In genomic region chr9:129884220-129885017, GRCh38 we compare ENCODE assay signal across 8 cellular contexts. TPM values are rescaled to one million over a fixed set of nuclear protein-coding genes. Genes with fewer than 3 reads are reported as not detected.
A peak's percentile ranks its signal among the peaks of the same experiment; 100 is the strongest.
DNase-seq lines count a peak whose midpoint lies in the region; ATAC-seq and TF ChIP-seq lines count a peak whose summit lies in the region.

No MANE protein-coding gene starts in this region.

- H3K27ac ChIP-seq in VCaP (peak overlapping the region; percentile 91), mammary epithelial cell (ENCODE audit: insufficient read depth, low read depth, low read length) (no peak overlapping the region), spleen (peak overlapping the region; percentile 86 to 96 (median 92))

- dilution Hi-C loops in mammary epithelial cell (cut with HindIII; ENCODE audit: low sequenced_read_pairs), result no loop called here

- TF ChIP-seq CTCF in VCaP (conservative IDR thresholded peaks at IDR 0.05) (no peak), mammary epithelial cell (conservative IDR thresholded peaks at IDR 0.05 in 1 of 2, IDR thresholded peaks at IDR 0.05 in 1 of 2; ENCODE audit: extremely low read depth in 1 of 2, insufficient read depth in 1 of 2, low read depth in 1 of 2, low read length in 2 of 2) (no peak), spleen (IDR thresholded peaks at IDR 0.05 in 8 of 11, conservative IDR thresholded peaks at IDR 0.05 in 3 of 11) (no peak)

- H3K27me3 ChIP-seq in mammary epithelial cell (ENCODE audit: insufficient read depth, low read length) (no peaks in the 10 kb centered on the region), spleen (replicated peaks in 1 of 7) (no peaks in the 10 kb centered on the region)

- H3K9me3 ChIP-seq in mammary epithelial cell (replicated peaks; ENCODE audit: insufficient read depth, low read length) (no peaks in the 10 kb centered on the region), spleen (no peaks in the 10 kb centered on the region)

- peak overlapping the region; percentile 67 for H3K4me2 ChIP-seq in mammary epithelial cell (ENCODE audit: insufficient read depth, low read depth, low read length)

- H3K9ac ChIP-seq in mammary epithelial cell (ENCODE audit: insufficient read depth, low read length), result no peak overlapping the region

- H3K79me2 ChIP-seq in mammary epithelial cell (ENCODE audit: insufficient read depth, low read length), result no peaks in the 10 kb centered on the region

- H3K4me1 ChIP-seq in mammary epithelial cell (ENCODE audit: insufficient read depth, low read length) (peaks cover 22% of the 10 kb centered on the region), spleen (peaks cover 49 to 68% (median 62%) of the 10 kb centered on the region in 6 donors)

- H4K20me1 ChIP-seq in mammary epithelial cell (ENCODE audit: insufficient read depth, low read length), result no peaks in the 10 kb centered on the region

- DNase-seq in NCI-H2171 treated with DMSO at 0.1 percent for 48 hours (lab: John Stamatoyannopoulos, UW) (peak; percentile 76), mammary epithelial cell (peak; percentile 65), iPS-NIHi7 (ENCODE audit: extremely low spot score) (peak; percentile 95), spleen (peak; percentile 100)

- BruUV-seq in mammary epithelial cell (replicated peaks; lab: Mats Ljungman, UMichigan), result no TSS peak

- intact Hi-C loops in mammary epithelial cell (cut with micrococcal nuclease), result loop anchor here (1.0 to 5.0 kb wide), 6 partner anchors 26 to 458 kb away; partner anchors contain the start of gene FNBP1
- intact Hi-C loops in spleen (cut with DNase I; ENCODE audit: low total_unique reads), result loop anchor here (5.0 to 10.0 kb wide), 3 partner anchors 80 to 218 kb away; partner anchors contain the start of gene FNBP1

- CTCF ChIA-PET in mammary epithelial cell (lab: Charles Lee; ENCODE audit: low non-redundant PET), result no interaction called here

- ATAC-seq in GM18502 (IDR thresholded peaks at IDR 0.05; ENCODE audit: poor library complexity, unreplicated experiment) (peak; percentile 43), HG03039 (IDR thresholded peaks at IDR 0.05; ENCODE audit: unreplicated experiment) (peak; percentile 33), HG02870 (IDR thresholded peaks at IDR 0.05; ENCODE audit: unreplicated experiment) (no peak)

- in situ Hi-C loops in mammary epithelial cell (cut with MboI; ENCODE audit: low sequenced_read_pairs in 2 of 2), result loop anchor here (10.0 to 25.0 kb wide), 3 partner anchors 160 to 353 kb away; partner anchors contain the start of gene FNBP1 (in 1 of the 2)

- WGBS in mammary epithelial cell (ENCODE audit: low coverage, missing lambda C conversion rate), result 7% methylated on average over 22 of the region's 24 CpGs
- 3 to 10% (median 3%) methylated on average over 19 to 24 of the region's 24 CpGs for WGBS in spleen, 5 donors

- H3K4me3 ChIP-seq in mammary epithelial cell (replicated peaks in 1 of 3; ENCODE audit: insufficient read depth in 1 of 3, low read depth in 2 of 3, low read length in 3 of 3) (peak overlapping the region in 2 of 3 experiments; percentile 15 to 45), spleen (peak overlapping the region; percentile 22 to 72 (median 48))

- peak overlapping the region; percentile 81 for H2AFZ ChIP-seq in mammary epithelial cell (ENCODE audit: low read depth, low read length)

- peak in 1 of 3 donors; percentile 25 for TF ChIP-seq POLR2A in spleen (IDR thresholded peaks at IDR 0.05)

- H3K36me3 ChIP-seq in mammary epithelial cell (ENCODE audit: insufficient read depth, low read length) (no peaks in the 10 kb centered on the region), spleen (peaks cover 0 to 26% (median 1%) of the 10 kb centered on the region in 6 donors)

RNA-seq across cellular contexts. Expression of gene USP20, which starts 49.2 kb away (rescaled TPM):
- total RNA-seq in mammary epithelial cell (10 to 100 TPM; 10.2 to 17.1 TPM), spleen (10 to 100 TPM; 29.7 to 55.3 (median 39.4) TPM)
- polyA plus RNA-seq in mammary epithelial cell (10.3 TPM), spleen (10 to 100 TPM; 38.1 to 83.7 (median 67.6) TPM)
- 22.0 TPM for polyA minus RNA-seq in mammary epithelial cell

RNA-seq across cellular contexts. Expression of gene C9orf78, which starts 49.3 kb away (rescaled TPM):
- total RNA-seq in mammary epithelial cell (10 to 100 TPM; 25.3 to 33.6 TPM), spleen (100 to 1,000 TPM in 1 of 7 donors, 10 to 100 TPM in 6; 35.6 to 105 (median 47.3) TPM)
- polyA plus RNA-seq in mammary epithelial cell (41.9 TPM), spleen (10 to 100 TPM; 51.5 to 68.9 (median 66.3) TPM)
- polyA minus RNA-seq in mammary epithelial cell, result 15.3 TPM
